1 cellular context compared by ENCODE assay signal in the genomic region with DNA sequence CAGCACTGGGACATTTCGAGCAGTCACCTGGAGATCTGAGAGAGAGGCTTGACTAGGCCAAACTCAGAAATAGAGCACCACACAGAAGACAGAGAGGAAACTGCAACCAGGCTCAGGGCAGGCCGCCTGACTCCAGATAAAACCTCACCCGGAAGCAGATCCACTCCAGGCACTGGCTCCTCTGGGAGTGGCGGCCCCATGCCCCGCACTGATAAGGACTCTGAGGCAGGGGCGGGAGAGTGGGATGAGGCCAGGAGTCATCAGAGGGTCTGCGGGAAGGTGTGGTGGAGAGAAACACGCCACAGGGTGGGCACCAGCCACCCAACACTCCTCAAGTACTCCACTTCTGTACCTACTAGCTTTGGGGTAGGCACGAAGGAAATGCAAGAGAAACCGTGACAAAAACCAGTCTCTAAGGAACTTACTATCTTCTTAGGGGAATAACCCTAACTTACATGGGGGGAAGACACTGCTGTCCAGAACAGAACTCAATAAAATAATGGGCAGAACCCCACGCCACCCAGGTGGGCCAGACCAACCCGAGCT.
TF ChIP-seq lines count a peak whose summit lies in the region.

No MANE protein-coding gene starts in this region.

TF ChIP-seq in K562, 482 proteins besides CTCF, POLR2A, EP300 and RAD21 (continued from another document and continues in another):
- TF ChIP-seq ZNF561 (CRISPR knock-in tag; conservative IDR thresholded peaks at IDR 0.05) = no peak
- TF ChIP-seq, protein P1, sequence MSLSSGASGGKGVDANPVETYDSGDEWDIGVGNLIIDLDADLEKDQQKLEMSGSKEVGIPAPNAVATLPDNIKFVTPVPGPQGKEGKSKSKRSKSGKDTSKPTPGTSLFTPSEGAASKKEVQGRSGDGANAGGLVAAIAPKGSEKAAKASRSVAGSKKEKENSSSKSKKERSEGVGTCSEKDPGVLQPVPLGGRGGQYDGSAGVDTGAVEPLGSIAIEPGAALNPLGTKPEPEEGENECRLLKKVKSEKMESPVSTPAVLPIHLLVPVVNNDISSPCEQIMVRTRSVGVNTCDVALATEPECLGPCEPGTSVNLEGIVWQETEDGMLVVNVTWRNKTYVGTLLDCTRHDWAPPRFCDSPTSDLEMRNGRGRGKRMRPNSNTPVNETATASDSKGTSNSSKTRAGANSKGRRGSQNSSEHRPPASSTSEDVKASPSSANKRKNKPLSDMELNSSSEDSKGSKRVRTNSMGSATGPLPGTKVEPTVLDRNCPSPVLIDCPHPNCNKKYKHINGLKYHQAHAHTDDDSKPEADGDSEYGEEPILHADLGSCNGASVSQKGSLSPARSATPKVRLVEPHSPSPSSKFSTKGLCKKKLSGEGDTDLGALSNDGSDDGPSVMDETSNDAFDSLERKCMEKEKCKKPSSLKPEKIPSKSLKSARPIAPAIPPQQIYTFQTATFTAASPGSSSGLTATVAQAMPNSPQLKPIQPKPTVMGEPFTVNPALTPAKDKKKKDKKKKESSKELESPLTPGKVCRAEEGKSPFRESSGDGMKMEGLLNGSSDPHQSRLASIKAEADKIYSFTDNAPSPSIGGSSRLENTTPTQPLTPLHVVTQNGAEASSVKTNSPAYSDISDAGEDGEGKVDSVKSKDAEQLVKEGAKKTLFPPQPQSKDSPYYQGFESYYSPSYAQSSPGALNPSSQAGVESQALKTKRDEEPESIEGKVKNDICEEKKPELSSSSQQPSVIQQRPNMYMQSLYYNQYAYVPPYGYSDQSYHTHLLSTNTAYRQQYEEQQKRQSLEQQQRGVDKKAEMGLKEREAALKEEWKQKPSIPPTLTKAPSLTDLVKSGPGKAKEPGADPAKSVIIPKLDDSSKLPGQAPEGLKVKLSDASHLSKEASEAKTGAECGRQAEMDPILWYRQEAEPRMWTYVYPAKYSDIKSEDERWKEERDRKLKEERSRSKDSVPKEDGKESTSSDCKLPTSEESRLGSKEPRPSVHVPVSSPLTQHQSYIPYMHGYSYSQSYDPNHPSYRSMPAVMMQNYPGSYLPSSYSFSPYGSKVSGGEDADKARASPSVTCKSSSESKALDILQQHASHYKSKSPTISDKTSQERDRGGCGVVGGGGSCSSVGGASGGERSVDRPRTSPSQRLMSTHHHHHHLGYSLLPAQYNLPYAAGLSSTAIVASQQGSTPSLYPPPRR (CRISPR knock-in tag; IDR thresholded peaks at IDR 0.05; ENCODE audit: borderline replicate concordance) = no peak
- TF ChIP-seq TAL1 (IDR thresholded peaks at IDR 0.05) = peak; percentile 38; the same call in 1 of the 2 replicates
- TF ChIP-seq ETS1 (conservative IDR thresholded peaks at IDR 0.05; ENCODE audit: control insufficient read depth, low read depth, low read length) = no peak
- TF ChIP-seq, protein P2, sequence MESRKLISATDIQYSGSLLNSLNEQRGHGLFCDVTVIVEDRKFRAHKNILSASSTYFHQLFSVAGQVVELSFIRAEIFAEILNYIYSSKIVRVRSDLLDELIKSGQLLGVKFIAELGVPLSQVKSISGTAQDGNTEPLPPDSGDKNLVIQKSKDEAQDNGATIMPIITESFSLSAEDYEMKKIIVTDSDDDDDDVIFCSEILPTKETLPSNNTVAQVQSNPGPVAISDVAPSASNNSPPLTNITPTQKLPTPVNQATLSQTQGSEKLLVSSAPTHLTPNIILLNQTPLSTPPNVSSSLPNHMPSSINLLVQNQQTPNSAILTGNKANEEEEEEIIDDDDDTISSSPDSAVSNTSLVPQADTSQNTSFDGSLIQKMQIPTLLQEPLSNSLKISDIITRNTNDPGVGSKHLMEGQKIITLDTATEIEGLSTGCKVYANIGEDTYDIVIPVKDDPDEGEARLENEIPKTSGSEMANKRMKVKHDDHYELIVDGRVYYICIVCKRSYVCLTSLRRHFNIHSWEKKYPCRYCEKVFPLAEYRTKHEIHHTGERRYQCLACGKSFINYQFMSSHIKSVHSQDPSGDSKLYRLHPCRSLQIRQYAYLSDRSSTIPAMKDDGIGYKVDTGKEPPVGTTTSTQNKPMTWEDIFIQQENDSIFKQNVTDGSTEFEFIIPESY (CRISPR knock-in tag; IDR thresholded peaks at IDR 0.05) = no peak
- TF ChIP-seq DMBX1 (CRISPR knock-in tag; IDR thresholded peaks at IDR 0.05; ENCODE audit: borderline replicate concordance) = 0 out of 2 replicates have a peak, but pooled peaks have one; percentile 67
- no peak for TF ChIP-seq ZNF12 (CRISPR knock-in tag; IDR thresholded peaks at IDR 0.05)
- TF ChIP-seq, protein P3, sequence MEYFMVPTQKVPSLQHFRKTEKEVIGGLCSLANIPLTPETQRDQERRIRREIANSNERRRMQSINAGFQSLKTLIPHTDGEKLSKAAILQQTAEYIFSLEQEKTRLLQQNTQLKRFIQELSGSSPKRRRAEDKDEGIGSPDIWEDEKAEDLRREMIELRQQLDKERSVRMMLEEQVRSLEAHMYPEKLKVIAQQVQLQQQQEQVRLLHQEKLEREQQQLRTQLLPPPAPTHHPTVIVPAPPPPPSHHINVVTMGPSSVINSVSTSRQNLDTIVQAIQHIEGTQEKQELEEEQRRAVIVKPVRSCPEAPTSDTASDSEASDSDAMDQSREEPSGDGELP (CRISPR knock-in tag; IDR thresholded peaks at IDR 0.05; ENCODE audit: borderline replicate concordance) = peak; percentile 44; the same call in 1 of the 2 replicates
- 0 out of 2 replicates have a peak, but pooled peaks have one; percentile 49 for TF ChIP-seq SMAD4 (CRISPR knock-in tag; conservative IDR thresholded peaks at IDR 0.05)
- no peak for TF ChIP-seq SNIP1 (IDR thresholded peaks at IDR 0.05; ENCODE audit: low read depth)
- peak; percentile 75 for TF ChIP-seq CBFA2T3 (IDR thresholded peaks at IDR 0.05)
- peak; percentile 68 for TF ChIP-seq ZBTB40 (IDR thresholded peaks at IDR 0.05)
- TF ChIP-seq ZBTB40 (CRISPR knock-in tag; IDR thresholded peaks at IDR 0.05) = no peak
- TF ChIP-seq ZKSCAN8 (CRISPR knock-in tag; IDR thresholded peaks at IDR 0.05) = no peak
- no peak for TF ChIP-seq EGR1 (conservative IDR thresholded peaks at IDR 0.05)
- peak; percentile 45; the same call in 1 of the 2 replicates for TF ChIP-seq ZNF766 (CRISPR knock-in tag; conservative IDR thresholded peaks at IDR 0.05)
- TF ChIP-seq HSF4 (CRISPR knock-in tag; IDR thresholded peaks at IDR 0.05; ENCODE audit: borderline replicate concordance) = no peak
- TF ChIP-seq, protein P4, sequence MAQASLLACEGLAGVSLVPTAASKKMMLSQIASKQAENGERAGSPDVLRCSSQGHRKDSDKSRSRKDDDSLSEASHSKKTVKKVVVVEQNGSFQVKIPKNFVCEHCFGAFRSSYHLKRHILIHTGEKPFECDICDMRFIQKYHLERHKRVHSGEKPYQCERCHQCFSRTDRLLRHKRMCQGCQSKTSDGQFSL (CRISPR knock-in tag; IDR thresholded peaks at IDR 0.05) = no peak
- TF ChIP-seq, protein P4 (tag; IDR thresholded peaks at IDR 0.05) = no peak
- TF ChIP-seq, protein P5, sequence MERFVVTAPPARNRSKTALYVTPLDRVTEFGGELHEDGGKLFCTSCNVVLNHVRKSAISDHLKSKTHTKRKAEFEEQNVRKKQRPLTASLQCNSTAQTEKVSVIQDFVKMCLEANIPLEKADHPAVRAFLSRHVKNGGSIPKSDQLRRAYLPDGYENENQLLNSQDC (CRISPR knock-in tag; IDR thresholded peaks at IDR 0.05) = no peak
- TF ChIP-seq ZFX (CRISPR knock-in tag; IDR thresholded peaks at IDR 0.05) = peak; percentile 56
- TF ChIP-seq, protein P6, sequence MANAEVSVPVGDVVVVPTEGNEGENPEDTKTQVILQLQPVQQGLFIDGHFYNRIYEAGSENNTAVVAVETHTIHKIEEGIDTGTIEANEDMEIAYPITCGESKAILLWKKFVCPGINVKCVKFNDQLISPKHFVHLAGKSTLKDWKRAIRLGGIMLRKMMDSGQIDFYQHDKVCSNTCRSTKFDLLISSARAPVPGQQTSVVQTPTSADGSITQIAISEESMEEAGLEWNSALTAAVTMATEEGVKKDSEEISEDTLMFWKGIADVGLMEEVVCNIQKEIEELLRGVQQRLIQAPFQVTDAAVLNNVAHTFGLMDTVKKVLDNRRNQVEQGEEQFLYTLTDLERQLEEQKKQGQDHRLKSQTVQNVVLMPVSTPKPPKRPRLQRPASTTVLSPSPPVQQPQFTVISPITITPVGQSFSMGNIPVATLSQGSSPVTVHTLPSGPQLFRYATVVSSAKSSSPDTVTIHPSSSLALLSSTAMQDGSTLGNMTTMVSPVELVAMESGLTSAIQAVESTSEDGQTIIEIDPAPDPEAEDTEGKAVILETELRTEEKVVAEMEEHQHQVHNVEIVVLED (CRISPR knock-in tag; IDR thresholded peaks at IDR 0.05) = no peak
- TF ChIP-seq TCF3 (CRISPR knock-in tag; IDR thresholded peaks at IDR 0.05) = peak; percentile 69
- TF ChIP-seq SREBF1 (IDR thresholded peaks at IDR 0.05; ENCODE audit: borderline replicate concordance, low read depth, low read length) = no peak
- no peak for TF ChIP-seq ZNF253 (CRISPR knock-in tag; conservative IDR thresholded peaks at IDR 0.05)
- TF ChIP-seq, protein P7, sequence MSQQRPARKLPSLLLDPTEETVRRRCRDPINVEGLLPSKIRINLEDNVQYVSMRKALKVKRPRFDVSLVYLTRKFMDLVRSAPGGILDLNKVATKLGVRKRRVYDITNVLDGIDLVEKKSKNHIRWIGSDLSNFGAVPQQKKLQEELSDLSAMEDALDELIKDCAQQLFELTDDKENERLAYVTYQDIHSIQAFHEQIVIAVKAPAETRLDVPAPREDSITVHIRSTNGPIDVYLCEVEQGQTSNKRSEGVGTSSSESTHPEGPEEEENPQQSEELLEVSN (IDR thresholded peaks at IDR 0.05; ENCODE audit: borderline replicate concordance in 1 of 2, extremely low read depth in 1 of 2, insufficient read depth in 1 of 2, insufficient read length in 1 of 2, low read depth in 1 of 2, low read length in 1 of 2, poor library complexity in 1 of 2, severe bottlenecking in 1 of 2) = peak in 1 of 2 experiments; percentile 19
